Comparison of ENCODE assay signal across 1 cellular context in genomic region chr16:78770353-78771091, GRCh38.
A peak's percentile ranks its signal among the peaks of the same experiment; 100 is the strongest.
TF ChIP-seq lines count a peak whose summit lies in the region.

No MANE protein-coding gene starts in this region.

TF ChIP-seq in K562, 482 proteins besides CTCF, POLR2A, EP300 and RAD21 (continued from another document):
- TF ChIP-seq CTCFL (IDR thresholded peaks at IDR 0.05; ENCODE audit: borderline replicate concordance, insufficient read depth, low read depth, low read length, poor library complexity, severe bottlenecking) (peak; percentile 56), IFI16 (CRISPR knock-in tag; IDR thresholded peaks at IDR 0.05) (no peak), GTF2E2 (tag; IDR thresholded peaks at IDR 0.05) (no peak), ZBTB33 (CRISPR knock-in tag; IDR thresholded peaks at IDR 0.05) (no peak), ZKSCAN3 (CRISPR knock-in tag; IDR thresholded peaks at IDR 0.05) (no peak), ZNF134 (CRISPR knock-in tag; conservative IDR thresholded peaks at IDR 0.05) (no peak), RAD51 (IDR thresholded peaks at IDR 0.05; ENCODE audit: borderline replicate concordance, low read depth) (no peak), TSHZ1 (CRISPR knock-in tag; IDR thresholded peaks at IDR 0.05) (no peak), WHSC1 (IDR thresholded peaks at IDR 0.05; ENCODE audit: low read length) (no peak), FOXO4 (CRISPR knock-in tag; IDR thresholded peaks at IDR 0.05) (no peak), SMC3 (conservative IDR thresholded peaks at IDR 0.05; ENCODE audit: insufficient read depth, low read depth, low read length) (peak; percentile 54), ZBTB11 (CRISPR knock-in tag; IDR thresholded peaks at IDR 0.05) (no peak)
